Comparison of ENCODE assay signal across 29 cellular contexts in genomic region chr4:156223985-156224384, GRCh38.
A peak's percentile ranks its signal among the peaks of the same experiment; 100 is the strongest.
DNase-seq lines count a peak whose midpoint lies in the region; ATAC-seq and TF ChIP-seq lines count a peak whose summit lies in the region.
"Had no signal": no experiment of that assay in that cellular context is flagged by ENCODE, and none has a peak within 500 bp of the region (broad histone marks: within the 10 kb centered on the region; RNA-seq: fewer than 3 reads in every experiment).

No MANE protein-coding gene starts in this region.

- no peaks in the 10 kb centered on the region for H3K9me2 ChIP-seq in PC-3 (replicated peaks; ENCODE audit: low read length)

- intact Hi-C loops in PC-3 (cut with micrococcal nuclease), result no loop called here

- CTCF ChIA-PET in PC-3 (lab: Charles Lee), result interaction anchor here (0.6 kb wide), 1 partner anchor 42 kb away, joined by 4 read pairs; no protein-coding TSS in a partner anchor

- peak; percentile 76 for ATAC-seq in PC-3
- ATAC-seq in SK-N-SH treated with all-trans-retinoic acid at 6 μM for 48 hours, result no peak
- ATAC-seq: Right ventricle myocardium inferior; stimulated activated naive CD8-positive, alpha-beta T cell treated with anti-CD3 and anti-CD28 coated beads, Interleukin-15, amount 100 ng/mL, for 72 hours had no signal

- H4K20me1 ChIP-seq in PC-3 (ENCODE audit: low read length) (no peaks in the 10 kb centered on the region), osteoblast (ENCODE audit: insufficient read depth, low read length) (no peaks in the 10 kb centered on the region)

- peak; percentile 1 to 53 for DNase-seq in NCI-H2081 (lab: John Stamatoyannopoulos, UW)
- no peak for DNase-seq in NCI-H2081 treated with DMSO at 0.1 percent for 48 hours (lab: John Stamatoyannopoulos, UW)
- DNase-seq in NCI-H2029 (lab: John Stamatoyannopoulos, UW), result peak; percentile 87
- peak; percentile 56 for DNase-seq in PC-3
- peak; percentile 15 for DNase-seq in osteoblast (ENCODE audit: insufficient read length, low spot score, missing footprints)
- no peak for DNase-seq in foreskin melanocyte
- DNase-seq in cortex of kidney (lab: John Stamatoyannopoulos, UW), result no peak
- DNase-seq: activated CD4-positive, alpha-beta T cell treated with anti-CD3 and anti-CD28 coated beads for 48 hours; activated CD8-positive, alpha-beta memory T cell treated with anti-CD3 and anti-CD28 coated beads for 24 hours; activated gamma-delta T cell; activated naive CD8-positive, alpha-beta T cell treated with anti-CD3 and anti-CD28 coated beads, Interleukin-2, amount 10 ng/mL, durations not matched to agents 7 days and 5 days; activated T-cell treated with anti-CD3 and anti-CD28 coated beads, Interleukin-2, amount 50 U/mL, for 1 hour; CD4-positive, alpha-beta T cell; central memory CD4-positive, alpha-beta T cell; dermis blood vessel endothelial cell; GDM1; IMR-90; left ventricle myocardium inferior; NCI-H226; NK-92 treated with Interleukin-12 subunit alpha and Interleukin-12 subunit beta, amount 100 ng/mL, for 24 hours; nucleus accumbens; PC-9; retina; stimulated activated CD4-positive, alpha-beta T cell treated with anti-CD3 and anti-CD28 coated beads, Interleukin-1b, Interleukin-23, amount 100 ng/mL, for 48 hours; stimulated activated CD8-positive, alpha-beta memory T cell treated with anti-CD3 and anti-CD28 coated beads, Interleukin-4, amount 100 ng/mL, for 48 hours; stimulated activated naive CD8-positive, alpha-beta T cell treated with anti-CD3 and anti-CD28 coated beads, Interleukin-15, amount 100 ng/mL, for 72 hours had no signal

- H3K4me3 ChIP-seq in PC-3 (ENCODE audit: low read length) (no peak overlapping the region), osteoblast (ENCODE audit: insufficient read depth, low read length) (no peak overlapping the region)
- H3K4me3 ChIP-seq: left ventricle myocardium inferior, PC-9, skin epidermis had no signal

- H3K27ac ChIP-seq in PC-3 (ENCODE audit: low read length), result no peak overlapping the region
- no peak overlapping the region for H3K27ac ChIP-seq in osteoblast (ENCODE audit: low read depth, low read length)
- H3K27ac ChIP-seq: left ventricle myocardium inferior, PC-9, skin epidermis had no signal

- H3K4me1 ChIP-seq in PC-3 (ENCODE audit: insufficient read depth, low read length) (peaks cover 7% of the 10 kb centered on the region; the same call in 1 of the 2 replicates), osteoblast (ENCODE audit: insufficient read depth, low read length) (no peaks in the 10 kb centered on the region)
- H3K4me1 ChIP-seq: left ventricle myocardium inferior had no signal

- POLR2A ChIA-PET in PC-3 (lab: Charles Lee; ENCODE audit: unreplicated experiment), result no interaction called here

- TF ChIP-seq CTCF in PC-3 (conservative IDR thresholded peaks at IDR 0.05; ENCODE audit: low read depth, low read length) (no peak), osteoblast (IDR thresholded peaks at IDR 0.05; ENCODE audit: extremely low read depth, low read depth, low read length) (no peak)

- H3F3A ChIP-seq in PC-3 (ENCODE audit: low read length, unreplicated experiment), result no peaks in the 10 kb centered on the region

- no peaks in the 10 kb centered on the region for H3K36me3 ChIP-seq in PC-3 (ENCODE audit: low read depth, low read length)
- H3K36me3 ChIP-seq in osteoblast (ENCODE audit: insufficient read depth, low read length), result no peaks in the 10 kb centered on the region
- H3K36me3 ChIP-seq: left ventricle myocardium inferior had no signal

- H3K4me2 ChIP-seq in PC-3 (ENCODE audit: low read length), result no peak overlapping the region
- H3K4me2 ChIP-seq in osteoblast (ENCODE audit: insufficient read depth, low read length), result no peak overlapping the region
- H3K4me2 ChIP-seq: PC-9 had no signal

- H3K9me3 ChIP-seq in PC-3 (ENCODE audit: low read length) (no peaks in the 10 kb centered on the region), osteoblast (ENCODE audit: low read depth, low read length) (no peaks in the 10 kb centered on the region)
- H3K9me3 ChIP-seq: left ventricle myocardium inferior had no signal

- no peaks in the 10 kb centered on the region for H3K27me3 ChIP-seq in PC-3 (ENCODE audit: low read length)
- H3K27me3 ChIP-seq in osteoblast (ENCODE audit: insufficient read depth, low read length), result no peaks in the 10 kb centered on the region

- H3K79me2 ChIP-seq in PC-3 (ENCODE audit: low read length) (no peaks in the 10 kb centered on the region), osteoblast (ENCODE audit: insufficient read depth, low read length) (no peaks in the 10 kb centered on the region)

- no TSS peak for BruUV-seq in PC-3 (replicated peaks; lab: Mats Ljungman, UMichigan)

- no peak overlapping the region for H3K9ac ChIP-seq in PC-3 (ENCODE audit: low read length)

- no peak overlapping the region for H2AFZ ChIP-seq in PC-3 (ENCODE audit: low read length)
- no peak overlapping the region for H2AFZ ChIP-seq in osteoblast (ENCODE audit: low read length)
- H2AFZ ChIP-seq: PC-9 had no signal

TF ChIP-seq in SK-N-SH treated with all-trans-retinoic acid at 6 μM for 48 hours, 23 proteins besides CTCF, POLR2A, EP300 and RAD21:
- TF ChIP-seq OSR1 (CRISPR knock-in tag; IDR thresholded peaks at IDR 0.05) (no peak), POU6F1 (CRISPR knock-in tag; IDR thresholded peaks at IDR 0.05; ENCODE audit: borderline replicate concordance, low read depth) (no peak), CSDC2 (CRISPR knock-in tag; IDR thresholded peaks at IDR 0.05) (no peak), TSHZ2 (CRISPR knock-in tag; IDR thresholded peaks at IDR 0.05) (no peak), GLIS3 (CRISPR knock-in tag; IDR thresholded peaks at IDR 0.05) (no peak), RARB (CRISPR knock-in tag; IDR thresholded peaks at IDR 0.05) (no peak), ISL1 (CRISPR knock-in tag; IDR thresholded peaks at IDR 0.05) (no peak), ZNF565 (CRISPR knock-in tag; conservative IDR thresholded peaks at IDR 0.05; ENCODE audit: low read depth) (no peak)

Comparison
In these comparisons a context has a peak if more than half of its experiments do, and no peak if none do; other contexts are left out.
1. DNase-seq: peak in NCI-H2081 (2 of 2), NCI-H2029 (single experiment), PC-3 (single experiment) and osteoblast (single experiment); none in NCI-H2081 treated with DMSO at 0.1 percent for 48 hours (single experiment), foreskin melanocyte (single experiment) and cortex of kidney (single experiment).